In genomic region chr5:74295141-74295540, GRCh38 we compare ENCODE assay signal across 27 cellular contexts.
"Had no signal": no experiment of that assay in that cellular context is flagged by ENCODE, and none has a peak within 500 bp of the region (broad histone marks: within the 10 kb centered on the region; RNA-seq: fewer than 3 reads in every experiment).

No MANE protein-coding gene starts in this region.

- ATAC-seq: activated CD4-positive, alpha-beta T cell treated with anti-CD3 and anti-CD28 coated beads for 36 hours; activated CD8-positive, alpha-beta memory T cell treated with anti-CD3 and anti-CD28 coated beads, Interleukin-2, amount 10 ng/mL, durations not matched to agents 7 days and 5 days; activated CD8-positive, alpha-beta T cell treated with anti-CD3 and anti-CD28 coated beads, Interleukin-2, amount 10 ng/mL, durations not matched to agents 7 days and 5 days; activated naive CD8-positive, alpha-beta T cell treated with anti-CD3 and anti-CD28 coated beads, Interleukin-2, amount 50 U/mL, for 24 hours; effector memory CD8-positive, alpha-beta T cell; gastroesophageal sphincter had no signal

- DNase-seq: activated CD4-positive, alpha-beta memory T cell treated with anti-CD3 and anti-CD28 coated beads for 36 hours; activated CD4-positive, alpha-beta T cell treated with anti-CD3 and anti-CD28 coated beads for 36 hours; activated CD4-positive, alpha-beta T cell treated with anti-CD3 and anti-CD28 coated beads, Interleukin-2, amount 10 ng/mL, durations not matched to agents 24 days and 14 days; activated CD4-positive, CD25-positive, alpha-beta regulatory T cell; activated CD4-positive, CD25-positive, alpha-beta regulatory T cell treated with anti-CD3 and anti-CD28 coated beads, Interleukin-2, amount 50 U/mL, for 72 hours; activated CD8-positive, alpha-beta memory T cell treated with anti-CD3 and anti-CD28 coated beads, Interleukin-2, amount 10 ng/mL, durations not matched to agents 7 days and 5 days; activated CD8-positive, alpha-beta memory T cell treated with anti-CD3 and anti-CD28 coated beads, Interleukin-2, amount 50 U/mL, for 4 hours; activated CD8-positive, alpha-beta T cell treated with anti-CD3 and anti-CD28 coated beads, Interleukin-2, amount 10 ng/mL, durations not matched to agents 7 days and 5 days; activated effector memory CD4-positive, alpha-beta T cell treated with anti-CD3 and anti-CD28 coated beads, Interleukin-2, amount 50 U/mL, for 16 hours; activated naive CD4-positive, alpha-beta T cell treated with anti-CD3 and anti-CD28 coated beads for 36 hours; activated naive CD8-positive, alpha-beta T cell treated with anti-CD3 and anti-CD28 coated beads for 36 hours; activated naive CD8-positive, alpha-beta T cell treated with anti-CD3 and anti-CD28 coated beads, Interleukin-2, amount 50 U/mL, for 24 hours; activated T-cell treated with anti-CD3 and anti-CD28 coated beads, Interleukin-2, amount 50 U/mL, for 1 hour; activated T-cell treated with anti-CD3 and anti-CD28 coated beads, Interleukin-2, amount 50 U/mL, for 48 hours; effector CD4-positive, alpha-beta T cell; effector memory CD8-positive, alpha-beta T cell; erythroblast; esophagus squamous epithelium; foreskin melanocyte; T-helper 2 cell had no signal

- H3K27me3 ChIP-seq: adrenal gland, ascending aorta, breast epithelium, esophagus squamous epithelium, gastroesophageal sphincter, heart right ventricle, hepatocyte had no signal

- H3K27ac ChIP-seq: adrenal gland, ascending aorta, coronary artery, esophagus squamous epithelium, gastroesophageal sphincter, heart right ventricle, hepatocyte had no signal

- H3K4me3 ChIP-seq: adrenal gland, ascending aorta, breast epithelium, coronary artery, esophagus squamous epithelium, gastroesophageal sphincter, heart right ventricle, hepatocyte had no signal
